ENCODE assay signal across 9 cellular contexts in genomic region chr5:137176609-137177008, GRCh38.
"Had no signal": no experiment of that assay in that cellular context is flagged by ENCODE, and none has a peak within 500 bp of the region (broad histone marks: within the 10 kb centered on the region; RNA-seq: fewer than 3 reads in every experiment).

No MANE protein-coding gene starts in this region.

- H2AFZ ChIP-seq: GM23248, GM23338 had no signal

- DNase-seq: GM23248, GOT3, H7, H9, HCEC 1CT, HFFc6 had no signal

- H3K27ac ChIP-seq: GM23248 had no signal

- H3K9ac ChIP-seq: GM23248 had no signal

- H3K36me3 ChIP-seq: HAP-1 had no signal

- H3K4me1 ChIP-seq: HAP-1 had no signal

- ATAC-seq: GM23338, HCT116 had no signal

- H3K9me3 ChIP-seq: HAP-1 had no signal

- H3K4me2 ChIP-seq: GM23338 had no signal

- H3K4me3 ChIP-seq: GM23248, GM23338, HAP-1 had no signal
